In the genomic region with DNA sequence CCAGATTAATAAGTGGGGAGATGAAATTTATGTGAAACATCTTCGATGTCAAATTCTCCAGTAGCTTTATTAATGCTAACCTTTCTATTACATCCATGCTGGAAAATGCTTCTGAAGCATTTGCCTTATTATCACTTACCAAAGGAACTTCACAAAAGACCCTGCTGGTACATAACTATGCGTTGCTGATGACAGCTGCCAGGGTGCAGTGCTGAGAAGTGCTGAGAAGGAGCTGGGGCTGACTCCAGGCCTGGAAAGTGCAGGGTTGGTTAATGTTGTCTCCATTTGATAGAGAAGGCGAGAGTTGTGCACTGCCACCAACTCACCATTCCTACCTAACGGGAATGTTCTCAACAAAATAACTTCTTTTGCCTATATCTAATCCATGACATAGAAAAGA, we compare ENCODE assay signal across 16 cellular contexts.
DNase-seq lines count a peak whose midpoint lies in the region; ATAC-seq and TF ChIP-seq lines count a peak whose summit lies in the region.
"Had no signal": no experiment of that assay in that cellular context is flagged by ENCODE, and none has a peak within 500 bp of the region (broad histone marks: within the 10 kb centered on the region; RNA-seq: fewer than 3 reads in every experiment).

No MANE protein-coding gene starts in this region.

- H3K4me2 ChIP-seq in GM23338 (no peak overlapping the region), IMR-90 (ENCODE audit: low read depth, low read length) (no peak overlapping the region)

- intact Hi-C loops in IMR-90 (cut with micrococcal nuclease), result loop anchor here (10.0 kb wide), 1 partner anchor 570 kb away; no protein-coding TSS in a partner anchor

- no peak overlapping the region for H2BK20ac ChIP-seq in IMR-90 (ENCODE audit: low read depth, low read length)

- H3K27ac ChIP-seq in GM23338 (ENCODE audit: low read depth) (no peak overlapping the region), IMR-90 (ENCODE audit: insufficient read depth, low read length) (no peak overlapping the region)
- H3K27ac ChIP-seq: GM23248 had no signal

- dilution Hi-C loops in IMR-90 (cut with HindIII; ENCODE audit: low sequenced_read_pairs, unreplicated experiment), result no loop called here

- no peaks in the 10 kb centered on the region for H3K79me2 ChIP-seq in GM23338 (replicated peaks; ENCODE audit: insufficient read depth)

- no peaks in the 10 kb centered on the region for H3K79me1 ChIP-seq in IMR-90 (ENCODE audit: low read depth in 1 of 2, low read length in 2 of 2)

- in situ Hi-C loops in IMR-90 (cut with MboI; ENCODE audit: low sequenced_read_pairs), result no loop called here

- no peak overlapping the region for H4K8ac ChIP-seq in IMR-90 (ENCODE audit: low read depth in 2 of 2, low read length in 2 of 2)

- no peaks in the 10 kb centered on the region for H3K9me3 Mint-ChIP-seq in GM23338
- H3K9me3 Mint-ChIP-seq: CD4-positive, CD25-positive, alpha-beta regulatory T cell; CD8-positive, alpha-beta memory T cell had no signal

- ATAC-seq in GM23338 (no peak), IMR-90 (ENCODE audit: low read depth) (no peak)

- peaks cover 21% of the 10 kb centered on the region for H3K4me1 Mint-ChIP-seq in GM23338
- H3K4me1 Mint-ChIP-seq: CD4-positive, CD25-positive, alpha-beta regulatory T cell; CD8-positive, alpha-beta memory T cell; IgD-negative memory B cell had no signal

- no peak overlapping the region for H2AK9ac ChIP-seq in IMR-90 (replicated peaks; ENCODE audit: low read depth, low read length, poor library complexity)

- H3K4me3 Mint-ChIP-seq in GM23338, result no peak overlapping the region
- H3K4me3 Mint-ChIP-seq: CD4-positive, CD25-positive, alpha-beta regulatory T cell; CD8-positive, alpha-beta memory T cell; IgD-negative memory B cell had no signal

- no peak overlapping the region for H2BK120ac ChIP-seq in IMR-90 (ENCODE audit: low read depth, low read length)

- H3K27me3 Mint-ChIP-seq in GM23338 (ENCODE audit: insufficient read depth, low read depth, poor library complexity), result no peaks in the 10 kb centered on the region
- H3K27me3 Mint-ChIP-seq: CD4-positive, CD25-positive, alpha-beta regulatory T cell; IgD-negative memory B cell had no signal

- no peak overlapping the region for H4K5ac ChIP-seq in IMR-90 (ENCODE audit: low read depth, low read length)

- H2AFZ ChIP-seq in GM23338 (no peak overlapping the region), IMR-90 (replicated peaks; ENCODE audit: low read length, poor library complexity) (peak overlapping the region; percentile 53)
- H2AFZ ChIP-seq: GM23248 had no signal

- no TSS peak for BruUV-seq in IMR-90 (replicated peaks; lab: Mats Ljungman, UMichigan)

- H2BK5ac ChIP-seq in IMR-90 (ENCODE audit: low read depth, low read length, poor library complexity, severe bottlenecking), result no peak overlapping the region

- H3K9me1 ChIP-seq in IMR-90 (ENCODE audit: insufficient read depth, low read length), result no peaks in the 10 kb centered on the region

- TF ChIP-seq RAD21 in IMR-90 (IDR thresholded peaks at IDR 0.05; ENCODE audit: low read length), result no peak

- no peak overlapping the region for H2AK5ac ChIP-seq in IMR-90 (ENCODE audit: low read depth, low read length)

- POLR2A ChIA-PET in IMR-90 (lab: Charles Lee; ENCODE audit: unreplicated experiment), result no interaction called here

- no peaks in the 10 kb centered on the region for H3F3A ChIP-seq in GM23338 (replicated peaks; ENCODE audit: low read depth)

- H3K14ac ChIP-seq in IMR-90 (replicated peaks; ENCODE audit: low read depth, low read length), result no peak overlapping the region

- no peak overlapping the region for H4K91ac ChIP-seq in IMR-90 (ENCODE audit: insufficient read depth, low read depth, low read length)

- H3K23ac ChIP-seq in IMR-90 (ENCODE audit: low read depth, low read length), result no peak overlapping the region

- no peak overlapping the region for H3K4ac ChIP-seq in IMR-90 (ENCODE audit: low read depth, low read length)

- H3K36me3 ChIP-seq in GM23338 (ENCODE audit: insufficient read depth) (no peaks in the 10 kb centered on the region), IMR-90 (ENCODE audit: control insufficient read depth, insufficient read depth, low read length) (no peaks in the 10 kb centered on the region)
- H3K36me3 ChIP-seq: BE2C had no signal

- H3K18ac ChIP-seq in IMR-90 (ENCODE audit: low read depth, low read length), result no peak overlapping the region

- no peaks in the 10 kb centered on the region for H4K20me1 ChIP-seq in GM23338 (replicated peaks; ENCODE audit: insufficient read depth)
- no peaks in the 10 kb centered on the region for H4K20me1 ChIP-seq in IMR-90 (ENCODE audit: insufficient read depth, low read length)

- DNase-seq in GM23338 (ENCODE audit: low spot score), result peak; percentile 3
- DNase-seq in IMR-90, result no peak
- peak; percentile 6 for DNase-seq in myocyte (ENCODE audit: low read depth)
- peak; percentile 9 for DNase-seq in retina
- no peak for DNase-seq in activated CD4-positive, CD25-positive, alpha-beta regulatory T cell treated with anti-CD3 and anti-CD28 coated beads, Interleukin-2, amount 50 U/mL, for 72 hours
- DNase-seq in NCI-H1930 (lab: John Stamatoyannopoulos, UW), result no peak
- no peak for DNase-seq in activated naive CD4-positive, alpha-beta T cell treated with anti-CD3 and anti-CD28 coated beads, Interleukin-2, amount 50 U/mL, for 16 hours
- DNase-seq: ACHN; BE2C; C1 segment of cervical spinal cord; CD4-positive, CD25-positive, alpha-beta regulatory T cell; CD8-positive, alpha-beta memory T cell; COR-L47; GM23248; HCEC 1CT had no signal

- CTCF ChIA-PET in IMR-90 (lab: Yijun Ruan, JAX), result no interaction called here

- no peak for TF ChIP-seq POLR2A in IMR-90 (IDR thresholded peaks at IDR 0.05; ENCODE audit: low read depth, low read length)

- H3K27me3 ChIP-seq in GM23338 (ENCODE audit: insufficient read depth), result no peaks in the 10 kb centered on the region
- no peaks in the 10 kb centered on the region; the same call in 1 of the 2 replicates for H3K27me3 ChIP-seq in IMR-90 (ENCODE audit: control insufficient read depth, insufficient read depth, low read length)
- H3K27me3 ChIP-seq: BE2C had no signal

- TF ChIP-seq CTCF in GM23338 (conservative IDR thresholded peaks at IDR 0.05; ENCODE audit: low read depth in 2 of 2) (no peak), IMR-90 (conservative IDR thresholded peaks at IDR 0.05; ENCODE audit: low read depth, low read length) (no peak)

- no peak overlapping the region for H3K9ac ChIP-seq in IMR-90 (ENCODE audit: low read depth, low read length)
- H3K9ac ChIP-seq: GM23248 had no signal

- H2BK15ac ChIP-seq in IMR-90 (ENCODE audit: low read depth, low read length), result no peak overlapping the region

- no peak overlapping the region for H3K56ac ChIP-seq in IMR-90 (ENCODE audit: extremely low read depth, insufficient read depth, low read length)

- no peaks in the 10 kb centered on the region for H3K36me3 Mint-ChIP-seq in GM23338 (ENCODE audit: low read depth)
- H3K36me3 Mint-ChIP-seq: CD4-positive, CD25-positive, alpha-beta regulatory T cell; CD8-positive, alpha-beta memory T cell; IgD-negative memory B cell had no signal

- H3K4me1 ChIP-seq in GM23338 (ENCODE audit: insufficient read depth), result peaks cover 13% of the 10 kb centered on the region
- H3K4me1 ChIP-seq in IMR-90 (ENCODE audit: control insufficient read depth, insufficient read depth, low read length), result peaks cover 2% of the 10 kb centered on the region; the same call in 1 of the 2 replicates
- H3K4me1 ChIP-seq: BE2C had no signal

- H3K4me3 ChIP-seq in GM23338, result no peak overlapping the region
- H3K4me3 ChIP-seq in IMR-90 (ENCODE audit: insufficient read depth, low read depth, low read length), result no peak overlapping the region
- H3K4me3 ChIP-seq: GM23248 had no signal

- H3K27ac Mint-ChIP-seq in GM23338, result no peak overlapping the region
- H3K27ac Mint-ChIP-seq: CD4-positive, CD25-positive, alpha-beta regulatory T cell; CD8-positive, alpha-beta memory T cell; IgD-negative memory B cell had no signal

- no peaks in the 10 kb centered on the region for H3K9me3 ChIP-seq in IMR-90 (ENCODE audit: control insufficient read depth, insufficient read depth, low read length)
- H3K9me3 ChIP-seq: BE2C had no signal

- no CpG with 5 or more reads among the region's 4 CpGs for WGBS in IMR-90 (ENCODE audit: extremely low coverage in 2 of 2, insufficient read length in 1 of 2), 2 experiments

- H3K9me2 ChIP-seq in GM23338 (ENCODE audit: insufficient read depth), result no peaks in the 10 kb centered on the region

TF ChIP-seq in GM23338, 12 proteins besides CTCF, POLR2A, EP300 and RAD21:
- TF ChIP-seq STAT1 (IDR thresholded peaks at IDR 0.05; ENCODE audit: unreplicated experiment) (no peak), EZH2 (IDR thresholded peaks at IDR 0.05; ENCODE audit: low read depth, unreplicated experiment) (no peak), EZH2phosphoT487 (IDR thresholded peaks at IDR 0.05; ENCODE audit: unreplicated experiment) (no peak), POLR2AphosphoS5 (IDR thresholded peaks at IDR 0.05; ENCODE audit: low read depth) (no peak)

TF ChIP-seq in IMR-90, 13 proteins besides CTCF, POLR2A, EP300 and RAD21 (continues in another document):
- TF ChIP-seq MXI1 (IDR thresholded peaks at IDR 0.05; ENCODE audit: borderline replicate concordance, low read depth, low read length), result no peak
- no peak for TF ChIP-seq CEBPB (IDR thresholded peaks at IDR 0.05; ENCODE audit: low read depth, low read length)
- TF ChIP-seq RCOR1 (IDR thresholded peaks at IDR 0.05; ENCODE audit: insufficient replicate concordance, low read length), result no peak
- TF ChIP-seq RFX5 (IDR thresholded peaks at IDR 0.05; ENCODE audit: low read depth, low read length), result no peak
- TF ChIP-seq FOS (IDR thresholded peaks at IDR 0.05; ENCODE audit: low read depth, low read length), result no peak
- TF ChIP-seq NFE2L2 (IDR thresholded peaks at IDR 0.05; ENCODE audit: low read depth, low read length), result no peak
- TF ChIP-seq BHLHE40 (IDR thresholded peaks at IDR 0.05; ENCODE audit: low read depth, low read length), result no peak
- TF ChIP-seq CHD1 (IDR thresholded peaks at IDR 0.05; ENCODE audit: low read depth, low read length), result no peak
- TF ChIP-seq, protein P1, sequence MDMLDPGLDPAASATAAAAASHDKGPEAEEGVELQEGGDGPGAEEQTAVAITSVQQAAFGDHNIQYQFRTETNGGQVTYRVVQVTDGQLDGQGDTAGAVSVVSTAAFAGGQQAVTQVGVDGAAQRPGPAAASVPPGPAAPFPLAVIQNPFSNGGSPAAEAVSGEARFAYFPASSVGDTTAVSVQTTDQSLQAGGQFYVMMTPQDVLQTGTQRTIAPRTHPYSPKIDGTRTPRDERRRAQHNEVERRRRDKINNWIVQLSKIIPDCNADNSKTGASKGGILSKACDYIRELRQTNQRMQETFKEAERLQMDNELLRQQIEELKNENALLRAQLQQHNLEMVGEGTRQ (IDR thresholded peaks at IDR 0.05; ENCODE audit: low read depth, low read length), result no peak

Comparison
In these comparisons a context has a peak if more than half of its experiments do, and no peak if none do; other contexts are left out.
1. DNase-seq: peak in GM23338 (single experiment), myocyte (single experiment) and retina (single experiment); none in IMR-90 (single experiment), activated CD4-positive, CD25-positive, alpha-beta regulatory T cell treated with anti-CD3 and anti-CD28 coated beads, Interleukin-2, amount 50 U/mL, for 72 hours (single experiment), NCI-H1930 (0 of 2) and activated naive CD4-positive, alpha-beta T cell treated with anti-CD3 and anti-CD28 coated beads, Interleukin-2, amount 50 U/mL, for 16 hours (single experiment).